In genomic region chr15:38961886-38962285, GRCh38 we compare ENCODE assay signal across 12 cellular contexts.
"Had no signal": no experiment of that assay in that cellular context is flagged by ENCODE, and none has a peak within 500 bp of the region (broad histone marks: within the 10 kb centered on the region; RNA-seq: fewer than 3 reads in every experiment).

No MANE protein-coding gene starts in this region.

- H3K27me3 Mint-ChIP-seq: stimulated activated memory B cell treated with anti-CD40 and anti-IgM and Interleukin-4, amounts not matched to agents 10 μg/mL and 1 μg/mL and 100 μg/mL, for 72 hours had no signal

- DNase-seq: activated naive CD4-positive, alpha-beta T cell treated with anti-CD3 and anti-CD28 coated beads, Interleukin-2, amount 50 U/mL, for 16 hours; activated T-cell treated with anti-CD3 and anti-CD28 coated beads, Interleukin-2, amount 50 U/mL, for 1 hour; glutamatergic neuron; naive B cell; posterior cingulate gyrus; spleen; stimulated activated CD4-positive, alpha-beta T cell treated with anti-CD3 and anti-CD28 coated beads, Interleukin-1b, Interleukin-23, amount 100 ng/mL, for 48 hours; substantia nigra; upper lobe of left lung had no signal

- H3K36me3 Mint-ChIP-seq: naive B cell; stimulated activated memory B cell treated with anti-CD40 and anti-IgM and Interleukin-4, amounts not matched to agents 10 μg/mL and 1 μg/mL and 100 μg/mL, for 72 hours had no signal

- H3K9me3 Mint-ChIP-seq: stimulated activated memory B cell treated with anti-CD40 and anti-IgM and Interleukin-4, amounts not matched to agents 10 μg/mL and 1 μg/mL and 100 μg/mL, for 72 hours had no signal

- H3K4me3 Mint-ChIP-seq: naive B cell; stimulated activated memory B cell treated with anti-CD40 and anti-IgM and Interleukin-4, amounts not matched to agents 10 μg/mL and 1 μg/mL and 100 μg/mL, for 72 hours had no signal

- H3K4me1 Mint-ChIP-seq: naive B cell; stimulated activated memory B cell treated with anti-CD40 and anti-IgM and Interleukin-4, amounts not matched to agents 10 μg/mL and 1 μg/mL and 100 μg/mL, for 72 hours had no signal

- H3K27ac ChIP-seq: breast epithelium, right atrium auricular region, spleen, upper lobe of left lung had no signal

- H3K36me3 ChIP-seq: breast epithelium, right atrium auricular region, spleen, upper lobe of left lung had no signal

- H3K9me3 ChIP-seq: breast epithelium, right atrium auricular region, spleen, upper lobe of left lung had no signal

- H3K27me3 ChIP-seq: breast epithelium, right atrium auricular region, spleen, upper lobe of left lung had no signal

- H3K4me3 ChIP-seq: breast epithelium, right atrium auricular region, spleen, upper lobe of left lung had no signal

- H3K4me1 ChIP-seq: breast epithelium, right atrium auricular region, spleen, upper lobe of left lung had no signal

- H3K27ac Mint-ChIP-seq: naive B cell; stimulated activated memory B cell treated with anti-CD40 and anti-IgM and Interleukin-4, amounts not matched to agents 10 μg/mL and 1 μg/mL and 100 μg/mL, for 72 hours had no signal
